ENCODE assay signal across 8 cellular contexts in the genomic region with DNA sequence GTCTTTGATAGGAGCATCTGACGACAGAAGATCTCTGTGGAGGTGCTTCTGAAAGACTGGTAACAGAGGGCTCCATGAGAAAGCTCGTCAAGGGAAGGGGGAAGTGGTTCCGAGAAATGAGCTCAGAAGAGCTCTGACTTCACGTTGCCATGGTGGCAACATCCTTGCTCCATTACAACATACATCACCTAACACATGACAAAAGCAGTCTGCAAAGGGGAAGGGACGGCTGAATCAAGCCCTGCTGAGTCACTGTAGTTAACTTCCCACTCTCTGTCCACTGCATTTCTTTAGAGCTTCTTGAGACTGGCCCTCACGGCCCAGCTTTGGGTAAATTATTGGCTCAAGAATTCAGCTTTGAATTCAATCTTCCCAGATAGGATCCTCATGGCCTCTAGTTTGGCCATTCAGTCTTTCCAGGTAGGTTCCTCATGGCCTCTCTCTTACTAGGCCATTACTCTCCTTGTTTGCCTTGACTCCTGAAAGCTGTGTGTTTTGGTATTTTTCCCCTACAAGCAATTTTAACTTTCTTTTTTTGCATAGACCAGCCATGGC.
DNase-seq lines count a peak whose midpoint lies in the region; ATAC-seq and TF ChIP-seq lines count a peak whose summit lies in the region.

No MANE protein-coding gene starts in this region.

- peaks cover 0 to 2% (median 0%) of the 10 kb centered on the region in 7 donors for H3K9me3 Mint-ChIP-seq in CD14-positive monocyte

- ATAC-seq in GM18519 (IDR thresholded peaks at IDR 0.05; ENCODE audit: low FRiP score, unreplicated experiment): no peak
- ATAC-seq in GM21390 (IDR thresholded peaks at IDR 0.05; ENCODE audit: unreplicated experiment): no peak

- intact Hi-C loops in CD14-positive monocyte (cut with micrococcal nuclease): no loop called here

- peak overlapping the region; percentile 21 for H3K27ac ChIP-seq in KOPT-K1 (ENCODE audit: low read depth, low read length, poor library complexity, severe bottlenecking)

- H3K36me3 Mint-ChIP-seq in CD14-positive monocyte: peaks cover 0 to 3% of the 10 kb centered on the region in 2 donors

- TF ChIP-seq CTCF in CD14-positive monocyte (IDR thresholded peaks at IDR 0.05) (no peak), cardiac fibroblast (IDR thresholded peaks at IDR 0.05; ENCODE audit: low read depth, low read length) (no peak)

- H3K4me1 Mint-ChIP-seq in CD14-positive monocyte: peaks cover 74% of the 10 kb centered on the region

- peaks cover 0 to 10% (median 0%) of the 10 kb centered on the region in 3 donors for H3K27me3 Mint-ChIP-seq in CD14-positive monocyte (ENCODE audit: low read depth in 3 of 3)

- H3K4me3 Mint-ChIP-seq in CD14-positive monocyte: peak overlapping the region in 1 of 2 donors; percentile 70

- no peaks in the 10 kb centered on the region for H3K36me3 ChIP-seq in KOPT-K1 (ENCODE audit: insufficient read depth, low read length)

- peak; percentile 94 for DNase-seq in CD14-positive monocyte (ENCODE audit: low spot score)
- DNase-seq in cardiac fibroblast (ENCODE audit: low read depth in 2 of 2): peak; percentile 41 to 65
- peak; percentile 61 for DNase-seq in mucosa of gallbladder (ENCODE audit: low spot score)
- no peak for DNase-seq in SK-N-DZ (ENCODE audit: low spot score)
- DNase-seq in activated gamma-delta T cell (lab: John Stamatoyannopoulos, UW): no peak

- H3K9me3 ChIP-seq in KOPT-K1 (ENCODE audit: insufficient read depth, low read length, poor library complexity, severe bottlenecking): no peaks in the 10 kb centered on the region

- peak overlapping the region; percentile 98 to 100 (median 99) for H3K27ac Mint-ChIP-seq in CD14-positive monocyte

- H3K4me3 ChIP-seq in cardiac fibroblast (replicated peaks in 1 of 2; ENCODE audit: low read depth in 2 of 2, low read length in 2 of 2): no peak overlapping the region

Comparison
In these comparisons a context has a peak if more than half of its experiments do, and no peak if none do; other contexts are left out.
1. DNase-seq: peak in CD14-positive monocyte (single experiment), cardiac fibroblast (2 of 2) and mucosa of gallbladder (single experiment); none in SK-N-DZ (single experiment) and activated gamma-delta T cell (single experiment).